ENCODE assay signal across 8 cellular contexts in the genomic region with DNA sequence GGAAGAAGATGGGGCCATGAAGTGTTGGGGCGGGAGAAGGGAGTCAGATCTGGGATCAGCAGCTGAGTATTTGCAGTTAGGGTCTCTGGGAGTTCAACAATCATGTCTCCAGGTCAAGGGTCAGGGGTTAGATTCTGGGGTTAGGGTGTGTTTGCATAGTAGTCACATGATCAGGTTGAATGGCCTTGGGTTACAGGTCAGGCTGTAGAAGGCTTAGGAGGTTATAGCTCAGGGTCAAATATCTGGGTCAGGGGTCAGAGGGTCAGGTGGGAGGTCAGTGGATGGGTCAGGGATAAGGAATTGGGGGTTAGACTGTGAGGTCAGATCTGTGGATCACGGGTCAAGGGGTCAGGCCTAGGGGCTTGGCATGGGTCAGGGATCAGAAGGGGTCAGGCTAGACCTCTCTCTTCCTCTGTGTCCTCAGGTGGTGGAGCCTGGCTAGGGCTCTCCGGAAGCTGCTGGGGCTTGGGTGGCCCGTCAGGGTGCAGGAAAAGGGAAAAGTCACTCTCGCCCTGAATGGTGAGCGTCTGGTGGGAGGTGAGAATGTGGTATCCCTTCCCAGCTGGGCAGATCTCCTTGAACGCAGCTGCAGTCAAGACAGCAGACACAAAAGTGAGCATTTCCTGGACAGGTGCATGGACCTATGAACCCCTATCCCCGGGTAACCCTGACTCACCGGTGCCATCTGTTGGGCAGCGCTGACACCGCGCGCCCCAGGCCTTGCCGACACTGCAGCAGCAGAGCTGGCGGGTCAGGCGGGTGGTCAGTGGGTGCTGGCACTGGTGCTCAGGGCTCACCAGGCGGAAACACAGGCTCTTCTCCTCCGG. TPM values are rescaled to one million over a fixed set of nuclear protein-coding genes. Genes with fewer than 3 reads are reported as not detected.
DNase-seq lines count a peak whose midpoint lies in the region; ATAC-seq, FAIRE-seq and TF ChIP-seq lines count a peak whose summit lies in the region.

No MANE protein-coding gene starts in this region.

- DNase-seq in NCI-H2227 (lab: John Stamatoyannopoulos, UW; ENCODE audit: unreplicated experiment) (peak; percentile 48), NCI-H2227 treated with DMSO at 0.1 percent for 48 hours (lab: John Stamatoyannopoulos, UW) (no peak), HuH-7 (ENCODE audit: low spot score) (peak; percentile 75), RWPE2 (ENCODE audit: low spot score) (no peak), astrocyte of the hippocampus (ENCODE audit: low read depth, low spot score) (peak; percentile 49), HepG2 (ENCODE audit: low spot score) (peak; percentile 70), tibial nerve (ENCODE audit: low spot score in 2 of 2) (no peak), amniotic stem cell (lab: John Stamatoyannopoulos, UW) (no peak)

- TF ChIP-seq POLR2A in HepG2 (IDR thresholded peaks at IDR 0.05; ENCODE audit: insufficient read depth in 1 of 2, low read depth in 2 of 2, low read length in 2 of 2) (no peak), tibial nerve (IDR thresholded peaks at IDR 0.05) (no peak)

- TF ChIP-seq CTCF in RWPE2 (IDR thresholded peaks at IDR 0.05; ENCODE audit: poor library complexity, severe bottlenecking), result peak; percentile 55
- peak; percentile 83 for TF ChIP-seq CTCF in HepG2 (CRISPR knock-in tag; IDR thresholded peaks at IDR 0.05)
- peak in 4 of 5 experiments; percentile 12 to 46 (median 23) for TF ChIP-seq CTCF in tibial nerve (IDR thresholded peaks at IDR 0.05)

- no peaks in the 10 kb centered on the region for H3K9me3 ChIP-seq in RWPE2 (ENCODE audit: severe bottlenecking)
- H3K9me3 ChIP-seq in HepG2 (ENCODE audit: low read length), result no peaks in the 10 kb centered on the region
- no peaks in the 10 kb centered on the region for H3K9me3 ChIP-seq in tibial nerve

- H3K4me1 ChIP-seq in RWPE2 (ENCODE audit: insufficient read depth, poor library complexity, severe bottlenecking), result peaks cover 17% of the 10 kb centered on the region
- peaks cover 53% of the 10 kb centered on the region for H3K4me1 ChIP-seq in HepG2 (ENCODE audit: insufficient read depth, low read length)
- H3K4me1 ChIP-seq in tibial nerve, result peaks cover 0 to 66% (median 45%) of the 10 kb centered on the region in 4 donors

- CTCF ChIA-PET in HepG2 (lab: Yijun Ruan, JAX; ENCODE audit: low intra/inter-chr PET ratio, low total read pairs), result interaction anchor here (1.9 to 2.3 kb wide), 2 partner anchors 11 to 18 kb away, joined by 4 to 8 read pairs; partner anchors contain the start of gene ZNRD2

- WGBS in HepG2 (ENCODE audit: low lambda C conversion rate), result 72% methylated on average over 7 of the region's 18 CpGs
- 58 to 63% methylated on average over 18 of the region's 18 CpGs for WGBS in tibial nerve, 2 donors

- H3K4me3 ChIP-seq in RWPE2 (ENCODE audit: severe bottlenecking) (no peak overlapping the region), HepG2 (replicated peaks in 1 of 3; ENCODE audit: insufficient read depth in 1 of 3, low read depth in 2 of 3, low read length in 3 of 3) (peak overlapping the region in 2 of 3 experiments; percentile 0 to 42; a peak in 1 of 6 replicates), tibial nerve (no peak overlapping the region)

- POLR2A ChIA-PET in HepG2 (lab: Yijun Ruan, JAX), result interaction anchor here (0.8 to 2.6 kb wide), 20 partner anchors 9 to 136 kb away, joined by 3 to 22 read pairs (median 5); partner anchors contain the start of genes MALAT1, NEAT1, PCNX3 and SCYL1

- H2AFZ ChIP-seq in HepG2 (ENCODE audit: low read length), result no peak overlapping the region

- no TSS peak for BruUV-seq in HepG2 (replicated peaks; lab: Mats Ljungman, UMichigan)

- no peaks in the 10 kb centered on the region for H3K27me3 ChIP-seq in RWPE2 (ENCODE audit: insufficient read depth, poor library complexity, severe bottlenecking)
- no peaks in the 10 kb centered on the region for H3K27me3 ChIP-seq in HepG2 (ENCODE audit: control insufficient read depth in 1 of 2, insufficient read depth in 2 of 2, low read length in 2 of 2)
- H3K27me3 ChIP-seq in tibial nerve, result no peaks in the 10 kb centered on the region

- TF ChIP-seq EP300 in HepG2 (IDR thresholded peaks at IDR 0.05; ENCODE audit: low read depth in 2 of 2, low read length in 2 of 2), result peak in 1 of 2 experiments; percentile 34; a peak in 2 of 4 replicates
- TF ChIP-seq EP300 in HepG2 (CRISPR knock-in tag; IDR thresholded peaks at IDR 0.05; ENCODE audit: borderline replicate concordance), result no peak
- TF ChIP-seq EP300 in tibial nerve (IDR thresholded peaks at IDR 0.05), result no peak

- no peak for ATAC-seq in RWPE2 (ENCODE audit: low read depth)
- ATAC-seq in HepG2, result peak; percentile 58

- peaks cover 10% of the 10 kb centered on the region; the same call in 1 of the 2 replicates for H4K20me1 ChIP-seq in HepG2 (ENCODE audit: insufficient read depth, low read length)

- no peak overlapping the region for H3K9ac ChIP-seq in HepG2 (ENCODE audit: insufficient read depth, low read depth, low read length)

- in situ Hi-C loops in HepG2 (cut with HindIII; ENCODE audit: extremely low pct_ligation_motif_present, low pct_unique_long_range_greater_than_20kb), result loop anchor here (10.0 kb wide), 1 partner anchor 303 kb away; the partner anchor contains the start of gene CFL1

- H3K79me2 ChIP-seq in HepG2 (ENCODE audit: insufficient read depth, low read length), result peaks cover 3% of the 10 kb centered on the region

- peak; percentile 83 for FAIRE-seq in HepG2 (lab: Jason Lieb, UNC)

- H3K36me3 ChIP-seq in RWPE2 (ENCODE audit: low read depth) (peaks cover 4% of the 10 kb centered on the region; the same call in 1 of the 2 replicates), HepG2 (replicated peaks in 1 of 2; ENCODE audit: control insufficient read depth in 1 of 2, insufficient read depth in 2 of 2, low read length in 2 of 2) (peaks cover 3 to 11% of the 10 kb centered on the region in 2 experiments; a peak in 2 of 5 replicates), tibial nerve (peaks cover 0 to 69% (median 0%) of the 10 kb centered on the region in 3 donors)

- peak overlapping the region; percentile 57 for H3K4me2 ChIP-seq in HepG2 (ENCODE audit: low read depth, low read length)

- intact Hi-C loops in HepG2 (cut with micrococcal nuclease; ENCODE audit: unreplicated experiment), result no loop called here

- TF ChIP-seq RAD21 in HepG2 (CRISPR knock-in tag; IDR thresholded peaks at IDR 0.05), result peak; percentile 42; the same call in 1 of the 2 replicates

- no peak overlapping the region for H3K27ac ChIP-seq in RWPE2 (ENCODE audit: poor library complexity, severe bottlenecking)
- H3K27ac ChIP-seq in HepG2 (ENCODE audit: extremely low read length, insufficient read depth, low read length), result peak overlapping the region; percentile 70
- H3K27ac ChIP-seq in tibial nerve, result peak overlapping the region in 3 of 4 donors; percentile 26 to 65 (median 28)

RNA-seq across cellular contexts. Expression of gene LTBP3, which starts 6.4 kb away (rescaled TPM):
- total RNA-seq in HepG2 (2016; rRNA removed; fragmentation: Illumina TruSeq; extraction: Trizol) (4.2 and 12.2 TPM in 2 replicates), tibial nerve (100 to 1,000 TPM; 236 to 476 (median 386) TPM)
- 3.8 and 4.6 TPM in 2 replicates for total RNA-seq in HepG2 (2016; cell fraction: cytosol; rRNA removed; fragmentation: Illumina TruSeq; extraction: Trizol; ENCODE audit: low read depth)
- total RNA-seq in HepG2 (2016; cell fraction: insoluble cytoplasmic fraction; rRNA removed; fragmentation: Illumina TruSeq; extraction: Trizol), result 3.1 and 14.2 TPM in 2 replicates
- total RNA-seq in HepG2 (2016; cell fraction: membrane; rRNA removed; fragmentation: Illumina TruSeq; extraction: Trizol), result 6.5 and 7.6 TPM in 2 replicates
- 18.0 and 20.1 TPM in 2 replicates for total RNA-seq in HepG2 (2016; cell fraction: nucleus; rRNA removed; fragmentation: Illumina TruSeq; extraction: Trizol)
- polyA plus RNA-seq in HepG2 (2011; rRNA removed), result 60.3 and 68.1 TPM in 2 replicates
- polyA plus RNA-seq in HepG2 (2011; cell fraction: cytosol; rRNA removed), result 16.4 and 24.6 TPM in 2 replicates
- 549 and 694 TPM in 2 replicates for polyA plus RNA-seq in HepG2 (2011; cell fraction: nucleus; rRNA removed)
- polyA plus RNA-seq in HepG2 (2012), result 41.0 and 45.6 TPM in 2 replicates
- polyA plus RNA-seq in HepG2 (2016; cell fraction: cytosol; fragmentation: Illumina TruSeq; extraction: Trizol; ENCODE audit: low read depth), result 2.1 and 2.8 TPM in 2 replicates
- polyA plus RNA-seq in HepG2 (2016; cell fraction: insoluble cytoplasmic fraction; fragmentation: Illumina TruSeq; extraction: Trizol; ENCODE audit: low read depth), result 7.3 and 9.4 TPM in 2 replicates
- polyA plus RNA-seq in HepG2 (2016; cell fraction: membrane; fragmentation: Illumina TruSeq; extraction: Trizol; ENCODE audit: low read depth), result 6.0 and 7.1 TPM in 2 replicates
- 129 and 139 TPM in 2 replicates for polyA plus RNA-seq in HepG2 (2016; cell fraction: nucleus; fragmentation: Illumina TruSeq; extraction: Trizol; ENCODE audit: insufficient read depth, low read depth)
- polyA minus RNA-seq in HepG2 (2011; rRNA and poly(A)+ RNA removed; ENCODE audit: low replicate concordance), result 12.7 and 25.1 TPM in 2 replicates
- 13.7 and 23.3 TPM in 2 replicates for polyA minus RNA-seq in HepG2 (2011; cell fraction: cytosol; rRNA and poly(A)+ RNA removed)
- 36.4 and 39.8 TPM in 2 replicates for polyA minus RNA-seq in HepG2 (2011; cell fraction: nucleus; rRNA and poly(A)+ RNA removed)

RNA-seq across cellular contexts. Expression of gene ZNRD2, which starts 18.5 kb away (rescaled TPM):
- total RNA-seq in HepG2 (2016; rRNA removed; fragmentation: Illumina TruSeq; extraction: Trizol), result 34.0 and 40.0 TPM in 2 replicates
- total RNA-seq in HepG2 (2016; cell fraction: cytosol; rRNA removed; fragmentation: Illumina TruSeq; extraction: Trizol; ENCODE audit: low read depth), result 15.3 and 19.2 TPM in 2 replicates
- total RNA-seq in HepG2 (2016; cell fraction: insoluble cytoplasmic fraction; rRNA removed; fragmentation: Illumina TruSeq; extraction: Trizol), result 32.9 and 41.5 TPM in 2 replicates
- 16.0 and 17.9 TPM in 2 replicates for total RNA-seq in HepG2 (2016; cell fraction: membrane; rRNA removed; fragmentation: Illumina TruSeq; extraction: Trizol)
- total RNA-seq in HepG2 (2016; cell fraction: nucleus; rRNA removed; fragmentation: Illumina TruSeq; extraction: Trizol), result 11.5 and 15.7 TPM in 2 replicates
- polyA plus RNA-seq in HepG2 (2011; rRNA removed), result 29.2 and 31.4 TPM in 2 replicates
- 24.1 and 41.2 TPM in 2 replicates for polyA plus RNA-seq in HepG2 (2011; cell fraction: cytosol; rRNA removed)
- polyA plus RNA-seq in HepG2 (2011; cell fraction: nucleus; rRNA removed), result 48.9 and 54.8 TPM in 2 replicates
- 25.2 and 28.5 TPM in 2 replicates for polyA plus RNA-seq in HepG2 (2012)
- polyA plus RNA-seq in HepG2 (2016; cell fraction: cytosol; fragmentation: Illumina TruSeq; extraction: Trizol; ENCODE audit: low read depth), result 26.6 and 28.0 TPM in 2 replicates
- 42.9 and 46.1 TPM in 2 replicates for polyA plus RNA-seq in HepG2 (2016; cell fraction: insoluble cytoplasmic fraction; fragmentation: Illumina TruSeq; extraction: Trizol; ENCODE audit: low read depth)
- polyA plus RNA-seq in HepG2 (2016; cell fraction: membrane; fragmentation: Illumina TruSeq; extraction: Trizol; ENCODE audit: low read depth), result 23.7 and 24.4 TPM in 2 replicates
- 31.1 and 33.2 TPM in 2 replicates for polyA plus RNA-seq in HepG2 (2016; cell fraction: nucleus; fragmentation: Illumina TruSeq; extraction: Trizol; ENCODE audit: insufficient read depth, low read depth)
- polyA minus RNA-seq in HepG2 (2011; rRNA and poly(A)+ RNA removed; ENCODE audit: low replicate concordance), result 18.6 and 34.8 TPM in 2 replicates
- 8.6 and 11.3 TPM in 2 replicates for polyA minus RNA-seq in HepG2 (2011; cell fraction: cytosol; rRNA and poly(A)+ RNA removed)
- 12.0 and 19.5 TPM in 2 replicates for polyA minus RNA-seq in HepG2 (2011; cell fraction: nucleus; rRNA and poly(A)+ RNA removed)
- total RNA-seq in tibial nerve, result 10 to 100 TPM; 49.6 to 70.8 (median 56.5) TPM

RNA-seq across cellular contexts. Expression of gene FAM89B, which starts 20.6 kb away (rescaled TPM):
- 3.6 and 5.7 TPM in 2 replicates for total RNA-seq in HepG2 (2016; rRNA removed; fragmentation: Illumina TruSeq; extraction: Trizol)
- 7.8 and 8.7 TPM in 2 replicates for total RNA-seq in HepG2 (2016; cell fraction: cytosol; rRNA removed; fragmentation: Illumina TruSeq; extraction: Trizol; ENCODE audit: low read depth)
- 4.0 and 5.2 TPM in 2 replicates for total RNA-seq in HepG2 (2016; cell fraction: insoluble cytoplasmic fraction; rRNA removed; fragmentation: Illumina TruSeq; extraction: Trizol)
- total RNA-seq in HepG2 (2016; cell fraction: membrane; rRNA removed; fragmentation: Illumina TruSeq; extraction: Trizol), result 8.0 and 9.6 TPM in 2 replicates
- total RNA-seq in HepG2 (2016; cell fraction: nucleus; rRNA removed; fragmentation: Illumina TruSeq; extraction: Trizol), result 2.9 and 4.0 TPM in 2 replicates
- polyA plus RNA-seq in HepG2 (2011; rRNA removed), result 8.0 and 11.5 TPM in 2 replicates
- polyA plus RNA-seq in HepG2 (2011; cell fraction: cytosol; rRNA removed), result 5.8 and 9.6 TPM in 2 replicates
- polyA plus RNA-seq in HepG2 (2011; cell fraction: nucleus; rRNA removed), result 29.0 and 34.8 TPM in 2 replicates
- 3.6 and 5.3 TPM in 2 replicates for polyA plus RNA-seq in HepG2 (2012)
- 19.5 and 20.4 TPM in 2 replicates for polyA plus RNA-seq in HepG2 (2016; cell fraction: cytosol; fragmentation: Illumina TruSeq; extraction: Trizol; ENCODE audit: low read depth)
- polyA plus RNA-seq in HepG2 (2016; cell fraction: insoluble cytoplasmic fraction; fragmentation: Illumina TruSeq; extraction: Trizol; ENCODE audit: low read depth), result 7.9 and 9.1 TPM in 2 replicates
- 15.3 and 15.7 TPM in 2 replicates for polyA plus RNA-seq in HepG2 (2016; cell fraction: membrane; fragmentation: Illumina TruSeq; extraction: Trizol; ENCODE audit: low read depth)
- polyA plus RNA-seq in HepG2 (2016; cell fraction: nucleus; fragmentation: Illumina TruSeq; extraction: Trizol; ENCODE audit: insufficient read depth, low read depth), result 11.6 and 13.0 TPM in 2 replicates
- polyA minus RNA-seq in HepG2 (2011; rRNA and poly(A)+ RNA removed; ENCODE audit: low replicate concordance), result 11.8 and 23.8 TPM in 2 replicates
- 1.9 and 4.2 TPM in 2 replicates for polyA minus RNA-seq in HepG2 (2011; cell fraction: cytosol; rRNA and poly(A)+ RNA removed)
- 4.5 and 5.1 TPM in 2 replicates for polyA minus RNA-seq in HepG2 (2011; cell fraction: nucleus; rRNA and poly(A)+ RNA removed)
- total RNA-seq in tibial nerve, result 10 to 100 TPM; 40.8 to 55.3 (median 44.6) TPM

RNA-seq across cellular contexts. Expression of gene EHBP1L1, which starts 24.1 kb away (rescaled TPM):
- total RNA-seq in HepG2 (2016; rRNA removed; fragmentation: Illumina TruSeq; extraction: Trizol) (5.4 and 10.6 TPM in 2 replicates), tibial nerve (100 to 1,000 TPM in 3 of 4 donors, 10 to 100 TPM in 1; 87.3 to 186 (median 110) TPM)
- 2.5 and 2.6 TPM in 2 replicates for total RNA-seq in HepG2 (2016; cell fraction: cytosol; rRNA removed; fragmentation: Illumina TruSeq; extraction: Trizol; ENCODE audit: low read depth)
- total RNA-seq in HepG2 (2016; cell fraction: insoluble cytoplasmic fraction; rRNA removed; fragmentation: Illumina TruSeq; extraction: Trizol), result 3.9 and 9.7 TPM in 2 replicates
- total RNA-seq in HepG2 (2016; cell fraction: membrane; rRNA removed; fragmentation: Illumina TruSeq; extraction: Trizol), result 3.4 TPM in 2 replicates
- total RNA-seq in HepG2 (2016; cell fraction: nucleus; rRNA removed; fragmentation: Illumina TruSeq; extraction: Trizol), result 7.8 and 8.4 TPM in 2 replicates
- 8.3 and 14.4 TPM in 2 replicates for polyA plus RNA-seq in HepG2 (2011; rRNA removed)
- polyA plus RNA-seq in HepG2 (2011; cell fraction: cytosol; rRNA removed), result 7.1 and 10.0 TPM in 2 replicates
- 74.9 and 85.5 TPM in 2 replicates for polyA plus RNA-seq in HepG2 (2011; cell fraction: nucleus; rRNA removed)
- 9.8 and 10.7 TPM in 2 replicates for polyA plus RNA-seq in HepG2 (2012)
- 0.58 and 0.94 TPM in 2 replicates for polyA plus RNA-seq in HepG2 (2016; cell fraction: cytosol; fragmentation: Illumina TruSeq; extraction: Trizol; ENCODE audit: low read depth)
- 4.6 and 5.1 TPM in 2 replicates for polyA plus RNA-seq in HepG2 (2016; cell fraction: insoluble cytoplasmic fraction; fragmentation: Illumina TruSeq; extraction: Trizol; ENCODE audit: low read depth)
- 0.79 and 1.3 TPM in 2 replicates for polyA plus RNA-seq in HepG2 (2016; cell fraction: membrane; fragmentation: Illumina TruSeq; extraction: Trizol; ENCODE audit: low read depth)
- 27.0 and 30.2 TPM in 2 replicates for polyA plus RNA-seq in HepG2 (2016; cell fraction: nucleus; fragmentation: Illumina TruSeq; extraction: Trizol; ENCODE audit: insufficient read depth, low read depth)
- polyA minus RNA-seq in HepG2 (2011; rRNA and poly(A)+ RNA removed; ENCODE audit: low replicate concordance), result 23.3 and 45.1 TPM in 2 replicates
- polyA minus RNA-seq in HepG2 (2011; cell fraction: cytosol; rRNA and poly(A)+ RNA removed), result 7.6 and 13.2 TPM in 2 replicates
- polyA minus RNA-seq in HepG2 (2011; cell fraction: nucleus; rRNA and poly(A)+ RNA removed), result 6.4 and 11.8 TPM in 2 replicates

RNA-seq across cellular contexts. Expression of gene SCYL1, which starts 26.9 kb away (rescaled TPM):
- 61.7 and 65.9 TPM in 2 replicates for total RNA-seq in HepG2 (2016; rRNA removed; fragmentation: Illumina TruSeq; extraction: Trizol)
- 25.8 and 30.8 TPM in 2 replicates for total RNA-seq in HepG2 (2016; cell fraction: cytosol; rRNA removed; fragmentation: Illumina TruSeq; extraction: Trizol; ENCODE audit: low read depth)
- 61.5 and 71.8 TPM in 2 replicates for total RNA-seq in HepG2 (2016; cell fraction: insoluble cytoplasmic fraction; rRNA removed; fragmentation: Illumina TruSeq; extraction: Trizol)
- total RNA-seq in HepG2 (2016; cell fraction: membrane; rRNA removed; fragmentation: Illumina TruSeq; extraction: Trizol), result 42.4 and 48.2 TPM in 2 replicates
- 43.2 and 44.5 TPM in 2 replicates for total RNA-seq in HepG2 (2016; cell fraction: nucleus; rRNA removed; fragmentation: Illumina TruSeq; extraction: Trizol)
- 103 and 122 TPM in 2 replicates for polyA plus RNA-seq in HepG2 (2011; rRNA removed)
- 86.0 and 134 TPM in 2 replicates for polyA plus RNA-seq in HepG2 (2011; cell fraction: cytosol; rRNA removed)
- 217 and 274 TPM in 2 replicates for polyA plus RNA-seq in HepG2 (2011; cell fraction: nucleus; rRNA removed)
- polyA plus RNA-seq in HepG2 (2012), result 38.8 and 49.2 TPM in 2 replicates
- 18.7 and 21.2 TPM in 2 replicates for polyA plus RNA-seq in HepG2 (2016; cell fraction: cytosol; fragmentation: Illumina TruSeq; extraction: Trizol; ENCODE audit: low read depth)
- polyA plus RNA-seq in HepG2 (2016; cell fraction: insoluble cytoplasmic fraction; fragmentation: Illumina TruSeq; extraction: Trizol; ENCODE audit: low read depth), result 66.5 and 66.9 TPM in 2 replicates
- polyA plus RNA-seq in HepG2 (2016; cell fraction: membrane; fragmentation: Illumina TruSeq; extraction: Trizol; ENCODE audit: low read depth), result 31.2 and 33.8 TPM in 2 replicates
- 90.8 and 91.5 TPM in 2 replicates for polyA plus RNA-seq in HepG2 (2016; cell fraction: nucleus; fragmentation: Illumina TruSeq; extraction: Trizol; ENCODE audit: insufficient read depth, low read depth)
- 110 and 139 TPM in 2 replicates for polyA minus RNA-seq in HepG2 (2011; rRNA and poly(A)+ RNA removed; ENCODE audit: low replicate concordance)
- 43.9 and 59.3 TPM in 2 replicates for polyA minus RNA-seq in HepG2 (2011; cell fraction: cytosol; rRNA and poly(A)+ RNA removed)
- polyA minus RNA-seq in HepG2 (2011; cell fraction: nucleus; rRNA and poly(A)+ RNA removed), result 34.2 and 36.4 TPM in 2 replicates
- 100 to 1,000 TPM; 109 to 128 (median 112) TPM for total RNA-seq in tibial nerve

Comparison
In these comparisons a context has a peak if more than half of its experiments do, and no peak if none do; other contexts are left out.
1. DNase-seq: peak in NCI-H2227 (single experiment), HuH-7 (single experiment), astrocyte of the hippocampus (single experiment) and HepG2 (single experiment); none in NCI-H2227 treated with DMSO at 0.1 percent for 48 hours (single experiment), RWPE2 (single experiment), tibial nerve (0 of 2) and amniotic stem cell (single experiment).
2. H3K4me3 ChIP-seq: peak in HepG2 (2 of 3); none in RWPE2 (single experiment) and tibial nerve (0 of 4).
3. CTCF ChIP-seq: peak in every context shown above with its lines; median percentile 83 in HepG2; 55 in RWPE2; 23 in tibial nerve.
4. RNA of gene LTBP3, which starts 6.4 kb away (total RNA-seq): 236 to 476 TPM in tibial nerve; 3.1 to 20.1 TPM in HepG2; every median in the first group is over 10 times any median in the second.